8 cellular contexts compared by ENCODE assay signal in genomic region chr16:15642557-15643452, GRCh38. TPM values are rescaled to one million over a fixed set of nuclear protein-coding genes. Genes with fewer than 3 reads are reported as not detected.
A peak's percentile ranks its signal among the peaks of the same experiment; 100 is the strongest.
DNase-seq lines count a peak whose midpoint lies in the region; ATAC-seq and FAIRE-seq lines count a peak whose summit lies in the region.

A gene with protein sequence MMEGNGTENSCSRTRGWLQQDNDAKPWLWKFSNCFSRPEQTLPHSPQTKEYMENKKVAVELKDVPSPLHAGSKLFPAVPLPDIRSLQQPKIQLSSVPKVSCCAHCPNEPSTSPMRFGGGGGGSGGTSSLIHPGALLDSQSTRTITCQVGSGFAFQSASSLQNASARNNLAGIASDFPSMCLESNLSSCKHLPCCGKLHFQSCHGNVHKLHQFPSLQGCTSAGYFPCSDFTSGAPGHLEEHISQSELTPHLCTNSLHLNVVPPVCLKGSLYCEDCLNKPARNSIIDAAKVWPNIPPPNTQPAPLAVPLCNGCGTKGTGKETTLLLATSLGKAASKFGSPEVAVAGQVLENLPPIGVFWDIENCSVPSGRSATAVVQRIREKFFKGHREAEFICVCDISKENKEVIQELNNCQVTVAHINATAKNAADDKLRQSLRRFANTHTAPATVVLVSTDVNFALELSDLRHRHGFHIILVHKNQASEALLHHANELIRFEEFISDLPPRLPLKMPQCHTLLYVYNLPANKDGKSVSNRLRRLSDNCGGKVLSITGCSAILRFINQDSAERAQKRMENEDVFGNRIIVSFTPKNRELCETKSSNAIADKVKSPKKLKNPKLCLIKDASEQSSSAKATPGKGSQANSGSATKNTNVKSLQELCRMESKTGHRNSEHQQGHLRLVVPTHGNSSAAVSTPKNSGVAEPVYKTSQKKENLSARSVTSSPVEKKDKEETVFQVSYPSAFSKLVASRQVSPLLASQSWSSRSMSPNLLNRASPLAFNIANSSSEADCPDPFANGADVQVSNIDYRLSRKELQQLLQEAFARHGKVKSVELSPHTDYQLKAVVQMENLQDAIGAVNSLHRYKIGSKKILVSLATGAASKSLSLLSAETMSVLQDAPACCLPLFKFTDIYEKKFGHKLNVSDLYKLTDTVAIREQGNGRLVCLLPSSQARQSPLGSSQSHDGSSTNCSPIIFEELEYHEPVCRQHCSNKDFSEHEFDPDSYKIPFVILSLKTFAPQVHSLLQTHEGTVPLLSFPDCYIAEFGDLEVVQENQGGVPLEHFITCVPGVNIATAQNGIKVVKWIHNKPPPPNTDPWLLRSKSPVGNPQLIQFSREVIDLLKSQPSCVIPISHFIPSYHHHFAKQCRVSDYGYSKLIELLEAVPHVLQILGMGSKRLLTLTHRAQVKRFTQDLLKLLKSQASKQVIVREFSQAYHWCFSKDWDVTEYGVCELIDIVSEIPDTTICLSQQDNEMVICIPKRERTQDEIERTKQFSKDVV (N-terminal part only) (minus strand): TSS chr16:15643154. CDS start chr16:15639233, 3,921 bp downstream.

- peak within 1 kb of the TSS; percentile 66 for H2AFZ ChIP-seq in mesenchymal stem cell (ENCODE audit: low read depth, low read length)

- H4K91ac ChIP-seq in mesenchymal stem cell (ENCODE audit: low read length), result peak within 1 kb of the TSS; percentile 97

- peak within 1 kb of the TSS; percentile 27 to 56 for H2BK12ac ChIP-seq in mesenchymal stem cell (ENCODE audit: low read length in 2 of 2)

- peaks cover 19% of the 10 kb centered on the region for H3K4me1 ChIP-seq in effector memory CD4-positive, alpha-beta T cell (ENCODE audit: control insufficient read depth, insufficient read depth, low read length, poor library complexity, severe bottlenecking)
- H3K4me1 ChIP-seq in mesenchymal stem cell (ENCODE audit: control insufficient read depth, insufficient read depth, low read depth, low read length), result peaks cover 3% of the 10 kb centered on the region

- H3K14ac ChIP-seq in mesenchymal stem cell (ENCODE audit: low read length in 2 of 2), result peak within 1 kb of the TSS; percentile 22 to 82

- H3K4ac ChIP-seq in mesenchymal stem cell (ENCODE audit: low read depth in 1 of 2, low read length in 2 of 2), result peak within 1 kb of the TSS; percentile 98 to 99

- peak within 1 kb of the TSS; percentile 99 for H2AK5ac ChIP-seq in mesenchymal stem cell (ENCODE audit: low read length, severe bottlenecking)

- peak within 1 kb of the TSS; percentile 90 to 99 for H3K18ac ChIP-seq in mesenchymal stem cell (ENCODE audit: low read depth in 1 of 2, low read length in 2 of 2)

- H3K9ac ChIP-seq in mesenchymal stem cell (ENCODE audit: low read length), result peak within 1 kb of the TSS; percentile 100

- peak within 1 kb of the TSS; percentile 80 for H3K4me3 ChIP-seq in effector memory CD4-positive, alpha-beta T cell (ENCODE audit: insufficient read depth, low read depth, low read length, poor library complexity, severe bottlenecking)
- peak within 1 kb of the TSS; percentile 91 to 99 for H3K4me3 ChIP-seq in mesenchymal stem cell (ENCODE audit: insufficient read depth in 1 of 2, low read depth in 1 of 2, low read length in 2 of 2)

- peak within 1 kb of the TSS; percentile 97 for H4K8ac ChIP-seq in mesenchymal stem cell (ENCODE audit: low read length)

- peak within 1 kb of the TSS; percentile 77 for H2BK15ac ChIP-seq in mesenchymal stem cell (ENCODE audit: low read depth, poor library complexity, severe bottlenecking)

- H2BK120ac ChIP-seq in mesenchymal stem cell (ENCODE audit: low read depth, low read length), result peak within 1 kb of the TSS; percentile 99

- H3K4me2 ChIP-seq in mesenchymal stem cell (ENCODE audit: low read length, poor library complexity, severe bottlenecking), result peak within 1 kb of the TSS; percentile 94

- H3K23ac ChIP-seq in mesenchymal stem cell (ENCODE audit: low read length in 2 of 2), result peak within 1 kb of the TSS in 1 of 2 experiments; percentile 94

- peak within 1 kb of the TSS; percentile 99 for H3K27ac ChIP-seq in effector memory CD4-positive, alpha-beta T cell (ENCODE audit: insufficient read depth, low read length, poor library complexity, severe bottlenecking)
- H3K27ac ChIP-seq in mesenchymal stem cell (ENCODE audit: low read length, poor library complexity, severe bottlenecking), result peak within 1 kb of the TSS; percentile 100

- peak; percentile 93 for FAIRE-seq in HTR-8/SVneo (lab: Jason Lieb, UNC)

- peaks cover 3% of the 10 kb centered on the region for H3K79me1 ChIP-seq in mesenchymal stem cell (replicated peaks; ENCODE audit: low read length, poor library complexity, severe bottlenecking)

- H3K27me3 ChIP-seq in effector memory CD4-positive, alpha-beta T cell (replicated peaks; ENCODE audit: control insufficient read depth, insufficient read depth, low read length, poor library complexity, severe bottlenecking), result no peaks in the 10 kb centered on the region
- no peaks in the 10 kb centered on the region for H3K27me3 ChIP-seq in mesenchymal stem cell (ENCODE audit: control insufficient read depth in 1 of 2, insufficient read depth in 1 of 2, low read length in 2 of 2)

- WGBS in mesenchymal stem cell, result under 1% methylated on average over 60 of the region's 63 CpGs

- H3K36me3 ChIP-seq in effector memory CD4-positive, alpha-beta T cell (ENCODE audit: control insufficient read depth, insufficient read depth, low read length), result peaks cover 9% of the 10 kb centered on the region
- H3K36me3 ChIP-seq in mesenchymal stem cell (ENCODE audit: control insufficient read depth in 1 of 2, insufficient read depth in 2 of 2, low read depth in 1 of 2, low read length in 2 of 2), result peaks cover 9 to 15% of the 10 kb centered on the region in 2 experiments

- no peaks in the 10 kb centered on the region for H3K9me3 ChIP-seq in effector memory CD4-positive, alpha-beta T cell (ENCODE audit: control insufficient read depth, low read length)
- H3K9me3 ChIP-seq in mesenchymal stem cell (ENCODE audit: control insufficient read depth, low read length), result no peaks in the 10 kb centered on the region

- peak; percentile 51 for ATAC-seq in GM21367 (IDR thresholded peaks at IDR 0.05; ENCODE audit: unreplicated experiment)

- H2BK5ac ChIP-seq in mesenchymal stem cell (ENCODE audit: low read depth, low read length, poor library complexity, severe bottlenecking), result peak within 1 kb of the TSS; percentile 99

- peak; percentile 87 for DNase-seq in COLO829 (ENCODE audit: low spot score)
- DNase-seq in HTR-8/SVneo (ENCODE audit: insufficient read length, low spot score), result peak; percentile 76
- peak; percentile 91 for DNase-seq in NOMO-1 treated with DMSO at 0.1 percent for 48 hours (lab: John Stamatoyannopoulos, UW; ENCODE audit: unreplicated experiment)
- peak; percentile 98 to 99 for DNase-seq in activated CD8-positive, alpha-beta memory T cell treated with anti-CD3 and anti-CD28 coated beads for 4 hours (ENCODE audit: low read depth in 2 of 2)
- DNase-seq in effector memory CD4-positive, alpha-beta T cell, result peak; percentile 98 to 100 (median 99)
- peak; percentile 95 for DNase-seq in mesenchymal stem cell
- peak; percentile 99 for DNase-seq in stimulated activated CD8-positive, alpha-beta memory T cell treated with anti-CD3 and anti-CD28 coated beads, Interleukin-12 subunit alpha, Interleukin-12 subunit beta, amount 100 ng/mL, for 24 hours (ENCODE audit: extremely low read depth)

RNA-seq across cellular contexts. Expression of the gene that starts here (rescaled TPM):
- polyA plus RNA-seq in mesenchymal stem cell (2013, experiment 1 of 2), result 20.0 TPM
- polyA plus RNA-seq in mesenchymal stem cell (2013, experiment 2 of 2), result 16.7 TPM

Comparison
In these comparisons a context has a peak if more than half of its experiments do, and no peak if none do; other contexts are left out.
1. Peak in every context shown above with its lines: DNase-seq, ATAC-seq, H3K4me3 ChIP-seq and H3K27ac ChIP-seq.